In the genomic region with DNA sequence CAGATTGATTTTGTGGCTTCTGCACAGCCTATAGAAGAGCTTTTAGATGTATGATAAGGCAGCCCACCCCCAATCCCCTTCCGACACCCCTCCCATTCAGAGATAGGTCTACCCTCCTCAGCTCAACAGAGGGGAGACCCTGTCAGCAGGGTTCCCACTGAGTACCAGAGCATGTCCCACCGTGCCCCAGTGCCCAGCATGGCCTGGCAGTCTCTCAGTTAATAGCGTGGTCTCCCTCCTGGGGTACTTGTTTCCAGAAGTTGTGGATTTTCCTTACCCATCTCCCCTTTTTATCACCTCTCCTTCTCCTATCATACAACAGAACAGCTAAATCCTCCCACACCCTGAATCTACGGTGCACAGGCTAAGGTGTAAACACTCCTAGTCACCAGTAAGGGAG, we compare ENCODE assay signal across 1 cellular context.
TF ChIP-seq lines count a peak whose summit lies in the region.

No MANE protein-coding gene starts in this region.

TF ChIP-seq in K562, 482 proteins besides CTCF, POLR2A, EP300 and RAD21:
- TF ChIP-seq ZNF76 (CRISPR knock-in tag; IDR thresholded peaks at IDR 0.05; ENCODE audit: borderline replicate concordance) (no peak), FOXP1 (CRISPR knock-in tag; IDR thresholded peaks at IDR 0.05) (no peak), PRPF4 (IDR thresholded peaks at IDR 0.05; ENCODE audit: insufficient read depth, low read depth, low read length, poor library complexity, severe bottlenecking) (no peak), ZNF175 (CRISPR knock-in tag; IDR thresholded peaks at IDR 0.05; ENCODE audit: low read depth) (no peak), ZNF707 (CRISPR knock-in tag; conservative IDR thresholded peaks at IDR 0.05) (no peak), CCNT2 (IDR thresholded peaks at IDR 0.05; ENCODE audit: borderline replicate concordance, extremely low read depth, insufficient read length, low read depth, low read length) (no peak), TCF7 (IDR thresholded peaks at IDR 0.05; ENCODE audit: borderline replicate concordance) (no peak), NCOA6 (IDR thresholded peaks at IDR 0.05) (no peak), ZNF561 (CRISPR knock-in tag; conservative IDR thresholded peaks at IDR 0.05) (no peak)
- TF ChIP-seq, protein P1, sequence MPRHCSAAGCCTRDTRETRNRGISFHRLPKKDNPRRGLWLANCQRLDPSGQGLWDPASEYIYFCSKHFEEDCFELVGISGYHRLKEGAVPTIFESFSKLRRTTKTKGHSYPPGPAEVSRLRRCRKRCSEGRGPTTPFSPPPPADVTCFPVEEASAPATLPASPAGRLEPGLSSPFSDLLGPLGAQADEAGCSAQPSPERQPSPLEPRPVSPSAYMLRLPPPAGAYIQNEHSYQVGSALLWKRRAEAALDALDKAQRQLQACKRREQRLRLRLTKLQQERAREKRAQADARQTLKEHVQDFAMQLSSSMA (CRISPR knock-in tag; IDR thresholded peaks at IDR 0.05) = no peak
- TF ChIP-seq, protein P2, sequence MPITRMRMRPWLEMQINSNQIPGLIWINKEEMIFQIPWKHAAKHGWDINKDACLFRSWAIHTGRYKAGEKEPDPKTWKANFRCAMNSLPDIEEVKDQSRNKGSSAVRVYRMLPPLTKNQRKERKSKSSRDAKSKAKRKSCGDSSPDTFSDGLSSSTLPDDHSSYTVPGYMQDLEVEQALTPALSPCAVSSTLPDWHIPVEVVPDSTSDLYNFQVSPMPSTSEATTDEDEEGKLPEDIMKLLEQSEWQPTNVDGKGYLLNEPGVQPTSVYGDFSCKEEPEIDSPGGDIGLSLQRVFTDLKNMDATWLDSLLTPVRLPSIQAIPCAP (CRISPR knock-in tag; IDR thresholded peaks at IDR 0.05; ENCODE audit: borderline replicate concordance) = no peak
- TF ChIP-seq, protein P3, sequence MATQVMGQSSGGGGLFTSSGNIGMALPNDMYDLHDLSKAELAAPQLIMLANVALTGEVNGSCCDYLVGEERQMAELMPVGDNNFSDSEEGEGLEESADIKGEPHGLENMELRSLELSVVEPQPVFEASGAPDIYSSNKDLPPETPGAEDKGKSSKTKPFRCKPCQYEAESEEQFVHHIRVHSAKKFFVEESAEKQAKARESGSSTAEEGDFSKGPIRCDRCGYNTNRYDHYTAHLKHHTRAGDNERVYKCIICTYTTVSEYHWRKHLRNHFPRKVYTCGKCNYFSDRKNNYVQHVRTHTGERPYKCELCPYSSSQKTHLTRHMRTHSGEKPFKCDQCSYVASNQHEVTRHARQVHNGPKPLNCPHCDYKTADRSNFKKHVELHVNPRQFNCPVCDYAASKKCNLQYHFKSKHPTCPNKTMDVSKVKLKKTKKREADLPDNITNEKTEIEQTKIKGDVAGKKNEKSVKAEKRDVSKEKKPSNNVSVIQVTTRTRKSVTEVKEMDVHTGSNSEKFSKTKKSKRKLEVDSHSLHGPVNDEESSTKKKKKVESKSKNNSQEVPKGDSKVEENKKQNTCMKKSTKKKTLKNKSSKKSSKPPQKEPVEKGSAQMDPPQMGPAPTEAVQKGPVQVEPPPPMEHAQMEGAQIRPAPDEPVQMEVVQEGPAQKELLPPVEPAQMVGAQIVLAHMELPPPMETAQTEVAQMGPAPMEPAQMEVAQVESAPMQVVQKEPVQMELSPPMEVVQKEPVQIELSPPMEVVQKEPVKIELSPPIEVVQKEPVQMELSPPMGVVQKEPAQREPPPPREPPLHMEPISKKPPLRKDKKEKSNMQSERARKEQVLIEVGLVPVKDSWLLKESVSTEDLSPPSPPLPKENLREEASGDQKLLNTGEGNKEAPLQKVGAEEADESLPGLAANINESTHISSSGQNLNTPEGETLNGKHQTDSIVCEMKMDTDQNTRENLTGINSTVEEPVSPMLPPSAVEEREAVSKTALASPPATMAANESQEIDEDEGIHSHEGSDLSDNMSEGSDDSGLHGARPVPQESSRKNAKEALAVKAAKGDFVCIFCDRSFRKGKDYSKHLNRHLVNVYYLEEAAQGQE (CRISPR knock-in tag; IDR thresholded peaks at IDR 0.05; ENCODE audit: low read depth) = no peak
TF ChIP-seq in K562: peak in this region for 0.
